ENCODE assay signal across 7 cellular contexts in the genomic region with DNA sequence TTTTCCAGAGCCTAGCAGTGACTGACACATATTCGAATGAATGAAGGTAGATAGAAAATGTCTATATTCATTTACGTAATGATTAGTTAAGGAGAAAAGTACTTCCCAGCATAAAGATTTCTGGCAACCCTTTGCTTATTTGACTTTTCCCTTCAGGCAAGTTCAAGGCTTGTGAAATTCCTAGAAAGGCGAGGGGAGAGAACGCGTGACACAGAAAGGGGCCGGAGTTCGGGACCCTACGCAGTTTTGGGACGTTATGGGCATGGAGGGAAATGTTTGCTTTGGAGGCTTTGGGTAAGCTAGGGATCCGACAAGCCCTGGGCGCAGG. TPM values are rescaled to one million over a fixed set of nuclear protein-coding genes. Genes with fewer than 3 reads are reported as not detected.
DNase-seq lines count a peak whose midpoint lies in the region; ATAC-seq and TF ChIP-seq lines count a peak whose summit lies in the region.

No MANE protein-coding gene starts in this region.

- H3K9ac ChIP-seq in HUES64 (ENCODE audit: low read depth, low read length): peak overlapping the region; percentile 58
- peak overlapping the region; percentile 73; the same call in 1 of the 2 replicates for H3K9ac ChIP-seq in iPS-20b (ENCODE audit: low read depth, low read length)

- H3K9me3 ChIP-seq in HUES64 (ENCODE audit: insufficient read depth, low read depth, low read length): no peaks in the 10 kb centered on the region
- H3K9me3 ChIP-seq in iPS-20b (ENCODE audit: insufficient read depth, low read depth, low read length): no peaks in the 10 kb centered on the region
- no peaks in the 10 kb centered on the region for H3K9me3 ChIP-seq in stomach

- DNase-seq in activated naive CD8-positive, alpha-beta T cell treated with anti-CD3 and anti-CD28 coated beads, Interleukin-2, amount 50 U/mL, for 24 hours: no peak
- DNase-seq in stomach: no peak

- H3K9me3 Mint-ChIP-seq in activated naive CD8-positive, alpha-beta T cell treated with anti-CD3 and anti-CD28 coated beads, Interleukin-2, amount 50 U/mL, for 24 hours: no peaks in the 10 kb centered on the region

- H3K27me3 ChIP-seq in HUES64 (ENCODE audit: insufficient read depth, low read length) (peaks cover 9% of the 10 kb centered on the region; the same call in 1 of the 2 replicates), iPS-20b (ENCODE audit: insufficient read depth, low read length) (peaks cover 11% of the 10 kb centered on the region; the same call in 1 of the 2 replicates), stomach (no peaks in the 10 kb centered on the region)

- peaks cover 29% of the 10 kb centered on the region for H3K4me1 Mint-ChIP-seq in activated naive CD8-positive, alpha-beta T cell treated with anti-CD3 and anti-CD28 coated beads, Interleukin-2, amount 50 U/mL, for 24 hours

- ATAC-seq in activated naive CD8-positive, alpha-beta T cell treated with anti-CD3 and anti-CD28 coated beads, Interleukin-2, amount 50 U/mL, for 24 hours: no peak
- ATAC-seq in GM21367 (IDR thresholded peaks at IDR 0.05; ENCODE audit: unreplicated experiment) (no peak), HG03460 (IDR thresholded peaks at IDR 0.05; ENCODE audit: unreplicated experiment) (no peak), HG02678 (IDR thresholded peaks at IDR 0.05; ENCODE audit: unreplicated experiment) (no peak)

- peak overlapping the region; percentile 69 for H3K4me3 Mint-ChIP-seq in activated naive CD8-positive, alpha-beta T cell treated with anti-CD3 and anti-CD28 coated beads, Interleukin-2, amount 50 U/mL, for 24 hours

- peaks cover 2% of the 10 kb centered on the region for H3K27me3 Mint-ChIP-seq in activated naive CD8-positive, alpha-beta T cell treated with anti-CD3 and anti-CD28 coated beads, Interleukin-2, amount 50 U/mL, for 24 hours

- peak overlapping the region; percentile 89 for H3K4me3 ChIP-seq in HUES64 (ENCODE audit: low read length)
- peak overlapping the region; percentile 82 for H3K4me3 ChIP-seq in iPS-20b (ENCODE audit: low read length)
- H3K4me3 ChIP-seq in stomach: peak overlapping the region; percentile 75 to 90 (median 84)

- H3K36me3 ChIP-seq in HUES64 (ENCODE audit: insufficient read depth, low read length): no peaks in the 10 kb centered on the region
- H3K36me3 ChIP-seq in iPS-20b (ENCODE audit: insufficient read depth, low read depth, low read length): no peaks in the 10 kb centered on the region
- no peaks in the 10 kb centered on the region for H3K36me3 ChIP-seq in stomach

- WGBS in HUES64: 18% methylated on average over 11 of the region's 11 CpGs
- whole genome bisulfite sequencing in stomach, 5 donors: 2 to 4% (median 3%) methylated on average over 11 of the region's 11 CpGs

- H3K27ac Mint-ChIP-seq in activated naive CD8-positive, alpha-beta T cell treated with anti-CD3 and anti-CD28 coated beads, Interleukin-2, amount 50 U/mL, for 24 hours: no peak overlapping the region

- no peak for TF ChIP-seq POLR2A in stomach (IDR thresholded peaks at IDR 0.05)

- H3K4me1 ChIP-seq in HUES64 (ENCODE audit: insufficient read depth, low read length) (peaks cover 17% of the 10 kb centered on the region), iPS-20b (ENCODE audit: insufficient read depth, low read length) (no peaks in the 10 kb centered on the region; the same call in 1 of the 2 replicates), stomach (peaks cover 0 to 41% (median 30%) of the 10 kb centered on the region in 4 donors)

- intact Hi-C loops in stomach (cut with DNase I; ENCODE audit: low total_unique reads): no loop called here

- TF ChIP-seq CTCF in stomach (IDR thresholded peaks at IDR 0.05): no peak

- no peaks in the 10 kb centered on the region for H3K36me3 Mint-ChIP-seq in activated naive CD8-positive, alpha-beta T cell treated with anti-CD3 and anti-CD28 coated beads, Interleukin-2, amount 50 U/mL, for 24 hours (ENCODE audit: low read depth)

- no peak for TF ChIP-seq EP300 in stomach (IDR thresholded peaks at IDR 0.05)

- H3K27ac ChIP-seq in HUES64 (ENCODE audit: low read depth, low read length) (peak overlapping the region; percentile 22; the same call in 1 of the 2 replicates), iPS-20b (ENCODE audit: low read length) (no peak overlapping the region), stomach (peak overlapping the region; percentile 94 to 99 (median 98))

RNA-seq across cellular contexts. Expression of a gene that starts 0.5 kb away (rescaled TPM):
- polyA plus RNA-seq in HUES64 (2013, experiment 1 of 2): 20.0 TPM
- polyA plus RNA-seq in HUES64 (2013, experiment 2 of 2): 20.1 TPM
- 10 to 100 TPM; 19.8 to 91.6 (median 33.9) TPM for total RNA-seq in stomach
- polyA plus RNA-seq in stomach: 10 to 100 TPM in 1 of 3 donors, 1 to 10 TPM in 2; 8.2 to 14.2 (median 9.1) TPM
